Comparison of ENCODE assay signal across 26 cellular contexts in genomic region chr10:30847199-30847598, GRCh38.
"Had no signal": no experiment of that assay in that cellular context is flagged by ENCODE, and none has a peak within 500 bp of the region (broad histone marks: within the 10 kb centered on the region; RNA-seq: fewer than 3 reads in every experiment).

No MANE protein-coding gene starts in this region.

- H3K36me3 ChIP-seq: breast epithelium, cardiac muscle cell, colonic mucosa had no signal

- H3K9me3 ChIP-seq: ascending aorta, breast epithelium, colonic mucosa, gastrocnemius medialis had no signal

- H3K9me3 Mint-ChIP-seq: activated CD4-positive, alpha-beta memory T cell treated with anti-CD3 and anti-CD28 coated beads, Interleukin-2, amount 10 ng/mL, durations not matched to agents 7 days and 5 days; activated CD4-positive, alpha-beta T cell treated with anti-CD3 and anti-CD28 coated beads, Interleukin-2, amount 10 ng/mL, durations not matched to agents 7 days and 5 days; activated naive CD4-positive, alpha-beta T cell treated with anti-CD3 and anti-CD28 coated beads, Interleukin-2, amount 10 ng/mL, durations not matched to agents 7 days and 5 days; activated naive CD4-positive, alpha-beta T cell treated with anti-CD3 and anti-CD28 coated beads, Interleukin-2, amount 50 U/mL, for 72 hours; activated naive CD8-positive, alpha-beta T cell treated with anti-CD3 and anti-CD28 coated beads, Interleukin-2, amount 10 ng/mL, durations not matched to agents 7 days and 5 days; activated T-cell treated with anti-CD3 and anti-CD28 coated beads, Interleukin-2, amount 50 U/mL, for 24 hours; activated T-cell treated with anti-CD3 and anti-CD28 coated beads, Interleukin-2, amount 50 U/mL, for 72 hours had no signal

- H3K4me1 ChIP-seq: ascending aorta, breast epithelium, colonic mucosa, foreskin keratinocyte had no signal

- H3K36me3 Mint-ChIP-seq: activated naive CD4-positive, alpha-beta T cell treated with anti-CD3 and anti-CD28 coated beads, Interleukin-2, amount 10 ng/mL, durations not matched to agents 7 days and 5 days; activated naive CD4-positive, alpha-beta T cell treated with anti-CD3 and anti-CD28 coated beads, Interleukin-2, amount 50 U/mL, for 72 hours; activated naive CD8-positive, alpha-beta T cell treated with anti-CD3 and anti-CD28 coated beads, Interleukin-2, amount 10 ng/mL, durations not matched to agents 7 days and 5 days had no signal

- H3K4me1 Mint-ChIP-seq: activated CD4-positive, alpha-beta memory T cell treated with anti-CD3 and anti-CD28 coated beads, Interleukin-2, amount 10 ng/mL, durations not matched to agents 7 days and 5 days had no signal

- H3K27me3 ChIP-seq: ascending aorta, breast epithelium, cardiac muscle cell, colonic mucosa, foreskin keratinocyte, gastrocnemius medialis had no signal

- H3K4me3 Mint-ChIP-seq: activated CD4-positive, alpha-beta memory T cell treated with anti-CD3 and anti-CD28 coated beads, Interleukin-2, amount 10 ng/mL, durations not matched to agents 7 days and 5 days; activated CD4-positive, alpha-beta T cell treated with anti-CD3 and anti-CD28 coated beads, Interleukin-2, amount 10 ng/mL, durations not matched to agents 7 days and 5 days; activated naive CD4-positive, alpha-beta T cell treated with anti-CD3 and anti-CD28 coated beads, Interleukin-2, amount 10 ng/mL, durations not matched to agents 7 days and 5 days; activated naive CD8-positive, alpha-beta T cell treated with anti-CD3 and anti-CD28 coated beads, Interleukin-2, amount 10 ng/mL, durations not matched to agents 7 days and 5 days; activated T-cell treated with anti-CD3 and anti-CD28 coated beads, Interleukin-2, amount 50 U/mL, for 24 hours; activated T-cell treated with anti-CD3 and anti-CD28 coated beads, Interleukin-2, amount 50 U/mL, for 72 hours; brain had no signal

- H3K4me3 ChIP-seq: ascending aorta, breast epithelium, cardiac muscle cell, colonic mucosa, gastrocnemius medialis had no signal

- H3K27ac Mint-ChIP-seq: activated CD4-positive, alpha-beta memory T cell treated with anti-CD3 and anti-CD28 coated beads, Interleukin-2, amount 10 ng/mL, durations not matched to agents 7 days and 5 days; activated CD4-positive, alpha-beta T cell treated with anti-CD3 and anti-CD28 coated beads, Interleukin-2, amount 10 ng/mL, durations not matched to agents 7 days and 5 days; activated naive CD4-positive, alpha-beta T cell treated with anti-CD3 and anti-CD28 coated beads, Interleukin-2, amount 10 ng/mL, durations not matched to agents 7 days and 5 days; activated naive CD4-positive, alpha-beta T cell treated with anti-CD3 and anti-CD28 coated beads, Interleukin-2, amount 50 U/mL, for 72 hours; activated naive CD8-positive, alpha-beta T cell treated with anti-CD3 and anti-CD28 coated beads, Interleukin-2, amount 10 ng/mL, durations not matched to agents 7 days and 5 days; activated T-cell treated with anti-CD3 and anti-CD28 coated beads, Interleukin-2, amount 50 U/mL, for 24 hours; activated T-cell treated with anti-CD3 and anti-CD28 coated beads, Interleukin-2, amount 50 U/mL, for 72 hours; brain had no signal

- H3K27ac ChIP-seq: ascending aorta, breast epithelium, cardiac muscle cell, colonic mucosa, foreskin keratinocyte, gastrocnemius medialis had no signal

- DNase-seq: activated CD4-positive, alpha-beta memory T cell treated with anti-CD3 and anti-CD28 coated beads, Interleukin-2, amount 10 ng/mL, durations not matched to agents 7 days and 5 days; activated CD4-positive, alpha-beta T cell treated with anti-CD3 and anti-CD28 coated beads for 1 hour; activated CD4-positive, alpha-beta T cell treated with anti-CD3 and anti-CD28 coated beads for 4 hours; activated CD4-positive, alpha-beta T cell treated with anti-CD3 and anti-CD28 coated beads, Interleukin-2, amount 10 ng/mL, durations not matched to agents 7 days and 5 days; activated CD4-positive, alpha-beta T cell treated with anti-CD3 and anti-CD28 coated beads, Interleukin-2, amount 50 U/mL, for 4 hours; activated CD4-positive, CD25-positive, alpha-beta regulatory T cell; activated CD8-positive, alpha-beta memory T cell treated with anti-CD3 and anti-CD28 coated beads, Interleukin-2, amount 50 U/mL, for 48 hours; activated gamma-delta T cell; activated naive CD4-positive, alpha-beta T cell; activated naive CD4-positive, alpha-beta T cell treated with anti-CD3 and anti-CD28 coated beads, Interleukin-2, amount 10 ng/mL, durations not matched to agents 7 days and 5 days; activated naive CD8-positive, alpha-beta T cell treated with anti-CD3 and anti-CD28 coated beads, Interleukin-2, amount 10 ng/mL, durations not matched to agents 7 days and 5 days; activated T-cell treated with anti-CD3 and anti-CD28 coated beads for 4 hours; activated T-cell treated with anti-CD3 and anti-CD28 coated beads, Interleukin-2, amount 50 U/mL, for 24 hours; activated T-cell treated with anti-CD3 and anti-CD28 coated beads, Interleukin-2, amount 50 U/mL, for 72 hours; central memory CD4-positive, alpha-beta T cell; cerebellar nuclear complex; colonic mucosa; effector CD8-positive, alpha-beta T cell; foreskin keratinocyte; gastrocnemius medialis; T-helper 2 cell had no signal

- H3K27me3 Mint-ChIP-seq: activated CD4-positive, alpha-beta memory T cell treated with anti-CD3 and anti-CD28 coated beads, Interleukin-2, amount 10 ng/mL, durations not matched to agents 7 days and 5 days; activated CD4-positive, alpha-beta T cell treated with anti-CD3 and anti-CD28 coated beads, Interleukin-2, amount 10 ng/mL, durations not matched to agents 7 days and 5 days; activated naive CD4-positive, alpha-beta T cell treated with anti-CD3 and anti-CD28 coated beads, Interleukin-2, amount 10 ng/mL, durations not matched to agents 7 days and 5 days; activated naive CD8-positive, alpha-beta T cell treated with anti-CD3 and anti-CD28 coated beads, Interleukin-2, amount 10 ng/mL, durations not matched to agents 7 days and 5 days; activated T-cell treated with anti-CD3 and anti-CD28 coated beads, Interleukin-2, amount 50 U/mL, for 24 hours; brain had no signal
